In genomic region chr1:53593758-53594380, GRCh38 we compare ENCODE assay signal across 11 cellular contexts.
DNase-seq lines count a peak whose midpoint lies in the region; ATAC-seq and TF ChIP-seq lines count a peak whose summit lies in the region.
"Had no signal": no experiment of that assay in that cellular context is flagged by ENCODE, and none has a peak within 500 bp of the region (broad histone marks: within the 10 kb centered on the region; RNA-seq: fewer than 3 reads in every experiment).

No MANE protein-coding gene starts in this region.

- H3K36me3 ChIP-seq in left lung = no peaks in the 10 kb centered on the region
- no peaks in the 10 kb centered on the region for H3K36me3 ChIP-seq in tibial nerve

- TF ChIP-seq EP300 in tibial nerve (IDR thresholded peaks at IDR 0.05) = no peak

- 82 to 93% methylated on average over 6 to 8 of the region's 27 CpGs for WGBS in tibial nerve, 2 donors

- H3K27ac ChIP-seq in 22Rv1 (no peak overlapping the region), left lung (no peak overlapping the region), tibial nerve (no peak overlapping the region)

- DNase-seq in HT-29 (ENCODE audit: low spot score) = peak; percentile 56
- no peak for DNase-seq in choroid plexus epithelial cell (ENCODE audit: low read depth)
- no peak for DNase-seq in left lung
- DNase-seq in NCI-H2196 treated with DMSO at 0.1 percent for 48 hours (lab: John Stamatoyannopoulos, UW; ENCODE audit: unreplicated experiment) = no peak
- DNase-seq in tibial nerve (ENCODE audit: low spot score in 2 of 2) = no peak
- no peak for DNase-seq in NCI-H2029 (lab: John Stamatoyannopoulos, UW)
- DNase-seq: CD8-positive, alpha-beta T cell; NCI-H2227 treated with DMSO at 0.1 percent for 48 hours had no signal

- H3K9me3 ChIP-seq in left lung (no peaks in the 10 kb centered on the region), tibial nerve (no peaks in the 10 kb centered on the region)

- intact Hi-C loops in left lung (cut with DNase I) = loop anchor here in 1 of 2 donors (10.0 kb wide), 1 partner anchor 109 kb away; no protein-coding TSS in a partner anchor

- TF ChIP-seq CTCF in 22Rv1 (IDR thresholded peaks at IDR 0.05) = peak; percentile 71
- peak; percentile 38 for TF ChIP-seq CTCF in choroid plexus epithelial cell (conservative IDR thresholded peaks at IDR 0.05; ENCODE audit: low read depth, low read length)
- TF ChIP-seq CTCF in left lung (IDR thresholded peaks at IDR 0.05) = peak; percentile 27 to 41
- TF ChIP-seq CTCF in tibial nerve (IDR thresholded peaks at IDR 0.05) = no peak

- no peak for TF ChIP-seq POLR2A in tibial nerve (IDR thresholded peaks at IDR 0.05)

- H3K27me3 ChIP-seq in left lung = peaks cover 0 to 15% of the 10 kb centered on the region in 2 donors
- no peaks in the 10 kb centered on the region for H3K27me3 ChIP-seq in tibial nerve

- ATAC-seq in left lung (peak; percentile 81), GM18868 (IDR thresholded peaks at IDR 0.05; ENCODE audit: unreplicated experiment) (no peak)
- ATAC-seq: activated CD4-positive, CD25-positive, alpha-beta regulatory T cell treated with anti-CD3 and anti-CD28 coated beads, Interleukin-2, amount 50 U/mL, for 24 hours; CD8-positive, alpha-beta T cell had no signal

- H3K4me3 ChIP-seq in choroid plexus epithelial cell (ENCODE audit: low read depth, low read length) (no peak overlapping the region), left lung (no peak overlapping the region), tibial nerve (no peak overlapping the region)

- H3K4me1 ChIP-seq in left lung = peaks cover 5 to 6% of the 10 kb centered on the region in 2 donors
- H3K4me1 ChIP-seq in tibial nerve = peaks cover 0 to 18% (median 0%) of the 10 kb centered on the region in 4 donors

Comparison
In these comparisons a context has a peak if more than half of its experiments do, and no peak if none do; other contexts are left out.
1. CTCF ChIP-seq: peak in 22Rv1 (single experiment), choroid plexus epithelial cell (single experiment) and left lung (2 of 2); none in tibial nerve (0 of 5).